8 cellular contexts compared by ENCODE assay signal in genomic region chr18:13137939-13138821, GRCh38.
DNase-seq lines count a peak whose midpoint lies in the region; ATAC-seq, FAIRE-seq and TF ChIP-seq lines count a peak whose summit lies in the region.

No MANE protein-coding gene starts in this region.

- peak overlapping the region; percentile 90 for H3K4me3 Mint-ChIP-seq in activated naive CD8-positive, alpha-beta T cell treated with anti-CD3 and anti-CD28 coated beads for 36 hours
- peak overlapping the region; percentile 98 to 99 (median 99) for H3K4me3 Mint-ChIP-seq in immature natural killer cell

- peaks cover 2% of the 10 kb centered on the region for H3K9me3 Mint-ChIP-seq in activated naive CD8-positive, alpha-beta T cell treated with anti-CD3 and anti-CD28 coated beads for 36 hours
- peaks cover 0 to 3% (median 2%) of the 10 kb centered on the region in 6 donors for H3K9me3 Mint-ChIP-seq in immature natural killer cell

- H3K36me3 ChIP-seq in Peyer's patch: no peaks in the 10 kb centered on the region

- peak overlapping the region; percentile 94 for H3K27ac Mint-ChIP-seq in activated naive CD8-positive, alpha-beta T cell treated with anti-CD3 and anti-CD28 coated beads for 36 hours
- peak overlapping the region; percentile 95 to 100 (median 98) for H3K27ac Mint-ChIP-seq in immature natural killer cell

- peak overlapping the region; percentile 72 to 88 (median 79) for H3K27ac ChIP-seq in Peyer's patch

- FAIRE-seq in D721Med (lab: Jason Lieb, UNC) (no peak), HTR-8/SVneo (lab: Jason Lieb, UNC) (no peak)

- peaks cover 0 to 10% (median 0%) of the 10 kb centered on the region in 4 donors for H3K4me1 ChIP-seq in Peyer's patch

- no peaks in the 10 kb centered on the region for H3K27me3 ChIP-seq in Peyer's patch

- peak in 1 of 2 donors; percentile 58 for TF ChIP-seq POLR2A in Peyer's patch (IDR thresholded peaks at IDR 0.05)

- H3K27me3 Mint-ChIP-seq in activated naive CD8-positive, alpha-beta T cell treated with anti-CD3 and anti-CD28 coated beads for 36 hours: no peaks in the 10 kb centered on the region
- H3K27me3 Mint-ChIP-seq in immature natural killer cell (ENCODE audit: low read depth in 3 of 3): peaks cover 8 to 16% (median 15%) of the 10 kb centered on the region in 3 donors

- no peaks in the 10 kb centered on the region for H3K36me3 Mint-ChIP-seq in activated naive CD8-positive, alpha-beta T cell treated with anti-CD3 and anti-CD28 coated beads for 36 hours
- H3K36me3 Mint-ChIP-seq in immature natural killer cell: no peaks in the 10 kb centered on the region

- ATAC-seq in GM18508 (IDR thresholded peaks at IDR 0.05; ENCODE audit: insufficient read depth, unreplicated experiment): peak; percentile 88
- ATAC-seq in HG03039 (IDR thresholded peaks at IDR 0.05; ENCODE audit: unreplicated experiment): peak; percentile 71

- DNase-seq in Peyer's patch (peak; percentile 73 to 94 (median 79)), immature natural killer cell (peak; percentile 80 to 87 (median 86)), D721Med (ENCODE audit: insufficient read length, low spot score) (no peak), HTR-8/SVneo (ENCODE audit: insufficient read length, low spot score) (no peak)
- peak; percentile 75 for DNase-seq in activated naive CD8-positive, alpha-beta T cell treated with anti-CD3 and anti-CD28 coated beads for 36 hours
- DNase-seq in stimulated activated CD4-positive, alpha-beta T cell treated with anti-CD3 and anti-CD28 coated beads, Interleukin-4, amount 100 ng/mL, for 4 hours: peak; percentile 12 to 67

- H3K9me3 ChIP-seq in Peyer's patch: peaks cover 0 to 4% (median 0%) of the 10 kb centered on the region in 4 donors

- peaks cover 29% of the 10 kb centered on the region for H3K4me1 Mint-ChIP-seq in activated naive CD8-positive, alpha-beta T cell treated with anti-CD3 and anti-CD28 coated beads for 36 hours
- peaks cover 27 to 31% of the 10 kb centered on the region in 2 donors for H3K4me1 Mint-ChIP-seq in immature natural killer cell

- TF ChIP-seq CTCF in Peyer's patch (IDR thresholded peaks at IDR 0.05) (no peak), D721Med (IDR thresholded peaks at IDR 0.05; ENCODE audit: insufficient read depth, missing control alignments) (no peak)

- H3K4me3 ChIP-seq in Peyer's patch: peak overlapping the region; percentile 60 to 81 (median 80)

Comparison
In these comparisons a context has a peak if more than half of its experiments do, and no peak if none do; other contexts are left out.
1. DNase-seq: peak in Peyer's patch (3 of 3), activated naive CD8-positive, alpha-beta T cell treated with anti-CD3 and anti-CD28 coated beads for 36 hours (single experiment), immature natural killer cell (3 of 3) and stimulated activated CD4-positive, alpha-beta T cell treated with anti-CD3 and anti-CD28 coated beads, Interleukin-4, amount 100 ng/mL, for 4 hours (2 of 2); none in D721Med (single experiment) and HTR-8/SVneo (single experiment).